10 cellular contexts compared by ENCODE assay signal in genomic region chr4:75698963-75699228, GRCh38. TPM values are rescaled to one million over a fixed set of nuclear protein-coding genes. Genes with fewer than 3 reads are reported as not detected.
DNase-seq lines count a peak whose midpoint lies in the region; ATAC-seq and TF ChIP-seq lines count a peak whose summit lies in the region.
"Had no signal": no experiment of that assay in that cellular context is flagged by ENCODE, and none has a peak within 500 bp of the region (broad histone marks: within the 10 kb centered on the region; RNA-seq: fewer than 3 reads in every experiment).

No MANE protein-coding gene starts in this region.

- no peaks in the 10 kb centered on the region for H3K9me3 ChIP-seq in CD4-positive, alpha-beta T cell (ENCODE audit: control insufficient read depth, low read length)
- no peaks in the 10 kb centered on the region for H3K9me3 ChIP-seq in HAP-1

- H3K36me3 Mint-ChIP-seq in CD4-positive, alpha-beta T cell (ENCODE audit: low read depth) = peaks cover 3% of the 10 kb centered on the region
- H3K36me3 Mint-ChIP-seq in activated T-helper 17 cell treated with anti-CD3 and anti-CD28 coated beads, Interleukin-2, amount 50 U/mL, for 72 hours (ENCODE audit: low read depth) = no peaks in the 10 kb centered on the region

- in situ Hi-C loops in HAP-1 (cut with MboI; ENCODE audit: low sequenced_read_pairs) = no loop called here

- peak overlapping the region; percentile 52 for H3K27ac Mint-ChIP-seq in CD4-positive, alpha-beta T cell
- H3K27ac Mint-ChIP-seq in activated T-helper 17 cell treated with anti-CD3 and anti-CD28 coated beads, Interleukin-2, amount 50 U/mL, for 72 hours = peak overlapping the region; percentile 87
- H3K27ac Mint-ChIP-seq: HFFc6 had no signal

- H3K4me1 ChIP-seq in HAP-1 = no peaks in the 10 kb centered on the region

- POLR2A ChIA-PET in CD4-positive, alpha-beta T cell (lab: Charles Lee) = interaction anchor here (1.6 kb wide), 1 partner anchor 25 kb away, joined by 6 read pairs; the partner anchor contains the start of gene USO1

- DNase-seq in CD4-positive, alpha-beta T cell = no peak
- DNase-seq in HAP-1 (ENCODE audit: low spot score in 2 of 2) (no peak), nucleus accumbens (lab: John Stamatoyannopoulos, UW) (no peak), NCI-H1105 treated with DMSO at 0.1 percent for 48 hours (lab: John Stamatoyannopoulos, UW) (no peak)
- no peak for DNase-seq in activated CD4-positive, CD25-positive, alpha-beta regulatory T cell (lab: John Stamatoyannopoulos, UW)
- DNase-seq: HFFc6 had no signal

- CTCF ChIA-PET in CD4-positive, alpha-beta T cell (lab: Charles Lee) = interaction anchor here (1.8 kb wide), 1 partner anchor 25 kb away, joined by 6 read pairs; the partner anchor contains the start of gene USO1

- H3K4me1 Mint-ChIP-seq in CD4-positive, alpha-beta T cell (ENCODE audit: low read depth) = peaks cover 43% of the 10 kb centered on the region
- H3K4me1 Mint-ChIP-seq in activated T-helper 17 cell treated with anti-CD3 and anti-CD28 coated beads, Interleukin-2, amount 50 U/mL, for 72 hours = peaks cover 21% of the 10 kb centered on the region

- H3K4me3 Mint-ChIP-seq in CD4-positive, alpha-beta T cell = peak overlapping the region; percentile 1
- H3K4me3 Mint-ChIP-seq in activated T-helper 17 cell treated with anti-CD3 and anti-CD28 coated beads, Interleukin-2, amount 50 U/mL, for 72 hours = peak overlapping the region; percentile 73
- H3K4me3 Mint-ChIP-seq: HFFc6 had no signal

- no peaks in the 10 kb centered on the region for H3K27me3 ChIP-seq in CD4-positive, alpha-beta T cell (ENCODE audit: control insufficient read depth, insufficient read depth, low read length)
- no peaks in the 10 kb centered on the region for H3K27me3 ChIP-seq in HAP-1 (ENCODE audit: low read depth)

- TF ChIP-seq CTCF in CD4-positive, alpha-beta T cell (IDR thresholded peaks at IDR 0.05) = no peak

- H3K27me3 Mint-ChIP-seq in CD4-positive, alpha-beta T cell = no peaks in the 10 kb centered on the region
- no peaks in the 10 kb centered on the region for H3K27me3 Mint-ChIP-seq in activated T-helper 17 cell treated with anti-CD3 and anti-CD28 coated beads, Interleukin-2, amount 50 U/mL, for 72 hours

- no peaks in the 10 kb centered on the region for H3K9me3 Mint-ChIP-seq in CD4-positive, alpha-beta T cell
- H3K9me3 Mint-ChIP-seq in activated T-helper 17 cell treated with anti-CD3 and anti-CD28 coated beads, Interleukin-2, amount 50 U/mL, for 72 hours = no peaks in the 10 kb centered on the region
- H3K9me3 Mint-ChIP-seq: HFFc6 had no signal

- H3K27ac ChIP-seq in CD4-positive, alpha-beta T cell (ENCODE audit: low read depth, low read length) = peak overlapping the region; percentile 29
- H3K27ac ChIP-seq: epithelial cell of prostate had no signal

- ATAC-seq in CD4-positive, alpha-beta T cell (ENCODE audit: poor library complexity) = no peak
- ATAC-seq in GM19351 (IDR thresholded peaks at IDR 0.05; ENCODE audit: unreplicated experiment) (peak; percentile 30), HG02981 (IDR thresholded peaks at IDR 0.05; ENCODE audit: unreplicated experiment) (peak; percentile 40)
- ATAC-seq in activated T-helper 17 cell treated with anti-CD3 and anti-CD28 coated beads, Interleukin-2, amount 50 U/mL, for 72 hours (replicated peaks) = peak; percentile 72

- no peak overlapping the region for H3K4me3 ChIP-seq in HAP-1

- intact Hi-C loops in CD4-positive, alpha-beta T cell (cut with DNase I, micrococcal nuclease) = loop anchor here in 1 of 2 experiments (5.0 kb wide), 1 partner anchor 42 kb away; no protein-coding TSS in a partner anchor

- no peaks in the 10 kb centered on the region for H3K36me3 ChIP-seq in HAP-1 (replicated peaks)

RNA-seq across cellular contexts. Expression of gene USO1, which starts 25.5 kb away (rescaled TPM):
- 10 to 100 TPM; 10.5 to 10.9 TPM for total RNA-seq in CD4-positive, alpha-beta T cell
- total RNA-seq in activated T-helper 17 cell treated with anti-CD3 and anti-CD28 coated beads, Interleukin-2, amount 50 U/mL, for 72 hours = 10 to 100 TPM; 55.8 to 66.0 TPM

RNA-seq across cellular contexts. Expression of gene G3BP2, which starts 25.7 kb away (rescaled TPM):
- 100 to 1,000 TPM; 319 to 322 TPM for total RNA-seq in CD4-positive, alpha-beta T cell
- 100 to 1,000 TPM; 128 to 172 TPM for total RNA-seq in activated T-helper 17 cell treated with anti-CD3 and anti-CD28 coated beads, Interleukin-2, amount 50 U/mL, for 72 hours

Comparison
In these comparisons a context has a peak if more than half of its experiments do, and no peak if none do; other contexts are left out.
1. RNA of gene USO1, which starts 25.5 kb away (total RNA-seq): 55.8 to 66.0 TPM in activated T-helper 17 cell treated with anti-CD3 and anti-CD28 coated beads, Interleukin-2, amount 50 U/mL, for 72 hours; 10.5 to 10.9 TPM in CD4-positive, alpha-beta T cell; every median in the first group is over 4 times any median in the second.